Comparison of ENCODE assay signal across 17 cellular contexts in genomic region chr18:58897994-58898393, GRCh38.
"Had no signal": no experiment of that assay in that cellular context is flagged by ENCODE, and none has a peak within 500 bp of the region (broad histone marks: within the 10 kb centered on the region; RNA-seq: fewer than 3 reads in every experiment).

No MANE protein-coding gene starts in this region.

- H3K4me1 ChIP-seq: colonic mucosa, foreskin keratinocyte, pancreas had no signal

- H3K9me3 ChIP-seq: colonic mucosa, mucosa of descending colon, pancreas, sigmoid colon had no signal

- FAIRE-seq: kidney, pancreas had no signal

- H3K27ac ChIP-seq: colonic mucosa, foreskin keratinocyte, pancreas, sigmoid colon had no signal

- H3K36me3 ChIP-seq: colonic mucosa, pancreas had no signal

- DNase-seq: activated CD4-positive, alpha-beta T cell treated with anti-CD3 and anti-CD28 coated beads, Interleukin-2, amount 10 ng/mL, durations not matched to agents 24 days and 14 days; activated CD8-positive, alpha-beta T cell treated with anti-CD3 and anti-CD28 coated beads for 36 hours; activated naive CD4-positive, alpha-beta T cell treated with anti-CD3 and anti-CD28 coated beads for 36 hours; activated T-cell treated with anti-CD3 and anti-CD28 coated beads, Interleukin-2, amount 50 U/mL, for 1 hour; anterior cingulate cortex; colonic mucosa; foreskin keratinocyte; kidney; mucosa of descending colon; naive B cell; pancreas; sigmoid colon; stimulated activated naive B cell treated with anti-CD40 and anti-IgM and Interleukin-4, amounts not matched to agents 10 μg/mL and 1 μg/mL and 100 μg/mL, for 72 hours; T1000 had no signal

- H3K27me3 ChIP-seq: colonic mucosa, foreskin keratinocyte, pancreas, sigmoid colon had no signal

- H3K27me3 Mint-ChIP-seq: central memory CD8-positive, alpha-beta T cell; memory B cell; naive B cell; stimulated activated naive B cell treated with anti-CD40 and anti-IgM and Interleukin-4, amounts not matched to agents 10 μg/mL and 1 μg/mL and 100 μg/mL, for 72 hours had no signal

- H3K27ac Mint-ChIP-seq: activated CD4-positive, alpha-beta T cell treated with anti-CD3 and anti-CD28 coated beads, Interleukin-2, amount 10 ng/mL, durations not matched to agents 24 days and 14 days; activated CD8-positive, alpha-beta T cell treated with anti-CD3 and anti-CD28 coated beads for 36 hours; activated naive CD4-positive, alpha-beta T cell treated with anti-CD3 and anti-CD28 coated beads for 36 hours; activated T-helper 2 cell treated with anti-CD3 and anti-CD28 coated beads, Interferon-gamma antibody, Interleukin-2, Interleukin-4, amounts not matched to agents 10 μg/mL and 5 μg/mL and 100 μg/mL, durations not matched to agents 14 hours and 24 hours and 36 hours had no signal

- H3K4me3 Mint-ChIP-seq: activated CD4-positive, alpha-beta T cell treated with anti-CD3 and anti-CD28 coated beads, Interleukin-2, amount 10 ng/mL, durations not matched to agents 24 days and 14 days; activated CD8-positive, alpha-beta T cell treated with anti-CD3 and anti-CD28 coated beads for 36 hours; activated naive CD4-positive, alpha-beta T cell treated with anti-CD3 and anti-CD28 coated beads for 36 hours; central memory CD8-positive, alpha-beta T cell had no signal

- H3K9me3 Mint-ChIP-seq: activated CD4-positive, alpha-beta T cell treated with anti-CD3 and anti-CD28 coated beads, Interleukin-2, amount 10 ng/mL, durations not matched to agents 24 days and 14 days; activated CD8-positive, alpha-beta T cell treated with anti-CD3 and anti-CD28 coated beads for 36 hours; activated naive CD4-positive, alpha-beta T cell treated with anti-CD3 and anti-CD28 coated beads for 36 hours; activated T-helper 2 cell treated with anti-CD3 and anti-CD28 coated beads, Interferon-gamma antibody, Interleukin-2, Interleukin-4, amounts not matched to agents 10 μg/mL and 5 μg/mL and 100 μg/mL, durations not matched to agents 14 hours and 24 hours and 36 hours; central memory CD8-positive, alpha-beta T cell had no signal

- H3K4me3 ChIP-seq: colonic mucosa, mucosa of descending colon, pancreas, sigmoid colon had no signal

- ATAC-seq: activated CD8-positive, alpha-beta T cell treated with anti-CD3 and anti-CD28 coated beads for 36 hours; foreskin keratinocyte; mucosa of descending colon; pancreas; stimulated activated naive B cell treated with anti-CD40 and anti-IgM and Interleukin-4, amounts not matched to agents 10 μg/mL and 1 μg/mL and 100 μg/mL, for 72 hours had no signal
